ENCODE assay signal across 1 cellular context in the genomic region with DNA sequence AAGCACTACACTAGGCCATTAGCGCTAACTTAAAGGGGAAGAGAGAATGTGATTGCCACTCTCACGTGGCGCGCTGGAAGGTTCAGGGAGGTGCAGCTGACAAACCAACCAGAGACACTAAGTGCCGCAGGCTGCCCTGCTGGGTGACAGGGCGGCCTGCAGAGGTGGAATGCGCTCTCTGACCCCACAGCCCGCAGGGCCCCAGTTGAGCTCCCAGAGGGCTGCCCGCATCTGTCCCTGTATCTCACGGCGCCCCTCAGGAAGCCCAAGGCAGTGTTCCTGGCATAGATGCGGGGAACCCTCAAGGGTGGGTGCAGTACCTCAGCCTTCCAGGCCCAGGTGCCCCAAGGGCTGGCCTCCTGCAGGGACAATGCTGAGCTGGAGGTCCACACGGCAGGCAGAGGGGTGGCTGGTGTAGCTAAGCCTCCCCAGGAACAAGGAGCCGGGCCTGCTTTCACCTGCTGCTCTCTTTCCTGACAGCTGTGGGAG.
TF ChIP-seq lines count a peak whose summit lies in the region.

No MANE protein-coding gene starts in this region.

TF ChIP-seq in WTC11, 78 proteins besides CTCF, POLR2A, EP300 and RAD21 (continued from another document):
- TF ChIP-seq, protein P1, sequence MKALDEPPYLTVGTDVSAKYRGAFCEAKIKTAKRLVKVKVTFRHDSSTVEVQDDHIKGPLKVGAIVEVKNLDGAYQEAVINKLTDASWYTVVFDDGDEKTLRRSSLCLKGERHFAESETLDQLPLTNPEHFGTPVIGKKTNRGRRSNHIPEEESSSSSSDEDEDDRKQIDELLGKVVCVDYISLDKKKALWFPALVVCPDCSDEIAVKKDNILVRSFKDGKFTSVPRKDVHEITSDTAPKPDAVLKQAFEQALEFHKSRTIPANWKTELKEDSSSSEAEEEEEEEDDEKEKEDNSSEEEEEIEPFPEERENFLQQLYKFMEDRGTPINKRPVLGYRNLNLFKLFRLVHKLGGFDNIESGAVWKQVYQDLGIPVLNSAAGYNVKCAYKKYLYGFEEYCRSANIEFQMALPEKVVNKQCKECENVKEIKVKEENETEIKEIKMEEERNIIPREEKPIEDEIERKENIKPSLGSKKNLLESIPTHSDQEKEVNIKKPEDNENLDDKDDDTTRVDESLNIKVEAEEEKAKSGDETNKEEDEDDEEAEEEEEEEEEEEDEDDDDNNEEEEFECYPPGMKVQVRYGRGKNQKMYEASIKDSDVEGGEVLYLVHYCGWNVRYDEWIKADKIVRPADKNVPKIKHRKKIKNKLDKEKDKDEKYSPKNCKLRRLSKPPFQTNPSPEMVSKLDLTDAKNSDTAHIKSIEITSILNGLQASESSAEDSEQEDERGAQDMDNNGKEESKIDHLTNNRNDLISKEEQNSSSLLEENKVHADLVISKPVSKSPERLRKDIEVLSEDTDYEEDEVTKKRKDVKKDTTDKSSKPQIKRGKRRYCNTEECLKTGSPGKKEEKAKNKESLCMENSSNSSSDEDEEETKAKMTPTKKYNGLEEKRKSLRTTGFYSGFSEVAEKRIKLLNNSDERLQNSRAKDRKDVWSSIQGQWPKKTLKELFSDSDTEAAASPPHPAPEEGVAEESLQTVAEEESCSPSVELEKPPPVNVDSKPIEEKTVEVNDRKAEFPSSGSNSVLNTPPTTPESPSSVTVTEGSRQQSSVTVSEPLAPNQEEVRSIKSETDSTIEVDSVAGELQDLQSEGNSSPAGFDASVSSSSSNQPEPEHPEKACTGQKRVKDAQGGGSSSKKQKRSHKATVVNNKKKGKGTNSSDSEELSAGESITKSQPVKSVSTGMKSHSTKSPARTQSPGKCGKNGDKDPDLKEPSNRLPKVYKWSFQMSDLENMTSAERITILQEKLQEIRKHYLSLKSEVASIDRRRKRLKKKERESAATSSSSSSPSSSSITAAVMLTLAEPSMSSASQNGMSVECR (CRISPR knock-in tag; IDR thresholded peaks at IDR 0.05; ENCODE audit: borderline replicate concordance), result no peak
- no peak for TF ChIP-seq ZNF416 (CRISPR knock-in tag; IDR thresholded peaks at IDR 0.05)
- TF ChIP-seq, protein P2, sequence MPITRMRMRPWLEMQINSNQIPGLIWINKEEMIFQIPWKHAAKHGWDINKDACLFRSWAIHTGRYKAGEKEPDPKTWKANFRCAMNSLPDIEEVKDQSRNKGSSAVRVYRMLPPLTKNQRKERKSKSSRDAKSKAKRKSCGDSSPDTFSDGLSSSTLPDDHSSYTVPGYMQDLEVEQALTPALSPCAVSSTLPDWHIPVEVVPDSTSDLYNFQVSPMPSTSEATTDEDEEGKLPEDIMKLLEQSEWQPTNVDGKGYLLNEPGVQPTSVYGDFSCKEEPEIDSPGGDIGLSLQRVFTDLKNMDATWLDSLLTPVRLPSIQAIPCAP (CRISPR knock-in tag; IDR thresholded peaks at IDR 0.05), result no peak
